ENCODE assay signal across 7 cellular contexts in genomic region chr1:203342192-203342940, GRCh38. TPM values are rescaled to one million over a fixed set of nuclear protein-coding genes. Genes with fewer than 3 reads are reported as not detected.
DNase-seq lines count a peak whose midpoint lies in the region; ATAC-seq, FAIRE-seq and TF ChIP-seq lines count a peak whose summit lies in the region.

No MANE protein-coding gene starts in this region.

- peak; percentile 77 for ATAC-seq in GM12878

- H3K4me3 ChIP-seq in LNCaP clone FGC (ENCODE audit: low read depth, low read length) (no peak overlapping the region), SU-DHL-6 (ENCODE audit: insufficient read depth, low read length, poor library complexity, severe bottlenecking) (no peak overlapping the region), GM12878 (no peak overlapping the region)

- H3K9ac ChIP-seq in SU-DHL-6 (ENCODE audit: low read length) (0 out of 2 replicates have a peak overlapping the region, but pooled peaks have one; percentile 26), GM12878 (ENCODE audit: control insufficient read depth, insufficient read depth, low read length) (no peak overlapping the region)

- H4K20me1 ChIP-seq in SU-DHL-6 (ENCODE audit: low read depth, low read length) (no peaks in the 10 kb centered on the region), GM12878 (ENCODE audit: control insufficient read depth, insufficient read depth) (no peaks in the 10 kb centered on the region)

- 0 out of 2 replicates have a peak, but pooled peaks cover 5% of the 10 kb centered on the region for H3F3A ChIP-seq in SU-DHL-6 (ENCODE audit: insufficient read depth)

- no peaks in the 10 kb centered on the region for H3K4me1 ChIP-seq in GM12878 (ENCODE audit: control insufficient read depth, insufficient read depth, low read length)

- RAD21 ChIA-PET in GM12878 (lab: Charles Lee; ENCODE audit: unreplicated experiment) = interaction anchor here (0.7 to 15.9 kb wide), 15 partner anchors 17 to 148 kb away, joined by 3 to 501 read pairs (median 8); no protein-coding TSS in a partner anchor

- in situ Hi-C loops in GM12878 (cut with MboI) = loop anchor here (5.0 kb wide), 2 partner anchors 100 to 145 kb away; no protein-coding TSS in a partner anchor

- H2AFZ ChIP-seq in SU-DHL-6 (ENCODE audit: low read depth, low read length, severe bottlenecking) (no peak overlapping the region), GM12878 (ENCODE audit: control insufficient read depth, low read depth, low read length) (no peak overlapping the region)

- intact Hi-C loops in GM12878 (cut with micrococcal nuclease; ENCODE audit: unreplicated experiment) = no loop called here

- H3K27ac ChIP-seq in SU-DHL-6 (ENCODE audit: low read depth, low read length) = no peak overlapping the region
- no peak overlapping the region for H3K27ac ChIP-seq in GM12878 (ENCODE audit: control insufficient read depth, insufficient read depth)

- H3K79me2 ChIP-seq in SU-DHL-6 (ENCODE audit: insufficient read depth, low read length) (no peaks in the 10 kb centered on the region), GM12878 (ENCODE audit: control insufficient read depth, insufficient read depth, low read length) (no peaks in the 10 kb centered on the region)

- CTCF ChIA-PET in GM10248 (lab: Yijun Ruan, JAX) (interaction anchor here (0.7 to 25.7 kb wide), 31 partner anchors 9 to 360 kb away, joined by 3 to 690 read pairs (median 8); partner anchors contain the start of genes FMOD, OPTC and PRELP), GM12878 (lab: Yijun Ruan, JAX) (interaction anchor here (0.6 to 20.4 kb wide), 31 partner anchors 9 to 1069 kb away, joined by 3 to 854 read pairs (median 16); partner anchors contain the start of genes BTG2, FMOD, OPTC and PRELP)

- POLR2A ChIA-PET in GM10248 (lab: Yijun Ruan, JAX) (no interaction called here), GM12878 (lab: Charles Lee) (interaction anchor here (1.0 to 1.3 kb wide), 2 partner anchors 99 to 104 kb away, joined by 3 read pairs; no protein-coding TSS in a partner anchor)

- H3K27me3 ChIP-seq in SU-DHL-6 (ENCODE audit: low read length) (no peaks in the 10 kb centered on the region), GM12878 (replicated peaks in 1 of 2; ENCODE audit: control insufficient read depth in 2 of 2, insufficient read depth in 2 of 2, low read length in 1 of 2) (peaks cover 0 to 6% of the 10 kb centered on the region in 2 experiments; a peak in 1 of 4 replicates)

- no peak for TF ChIP-seq POLR2A in GM12878 (IDR thresholded peaks at IDR 0.05; ENCODE audit: low read depth, low read length)

- H3K4me2 ChIP-seq in SU-DHL-6 (ENCODE audit: low read depth, low read length, poor library complexity, severe bottlenecking) (no peak overlapping the region), GM12878 (ENCODE audit: control insufficient read depth, insufficient read depth) (no peak overlapping the region)

- peak; percentile 50 for TF ChIP-seq RAD21 in GM12878 (IDR thresholded peaks at IDR 0.05; ENCODE audit: insufficient read depth, low read depth, low read length)

- H3K9me3 ChIP-seq in SU-DHL-6 (ENCODE audit: insufficient read depth, low read length) (no peaks in the 10 kb centered on the region), GM12878 (replicated peaks; ENCODE audit: control insufficient read depth, insufficient read depth, low read length) (no peaks in the 10 kb centered on the region)

- WGBS in GM12878 (ENCODE audit: insufficient coverage, insufficient replicate concordance, low lambda C conversion rate, missing lambda C conversion rate) = 36% methylated on average over 22 of the region's 23 CpGs

- peak; percentile 90 for FAIRE-seq in GM12878 (lab: Jason Lieb, UNC)

- TF ChIP-seq CTCF in GM10248 (IDR thresholded peaks at IDR 0.05; ENCODE audit: control extremely low read depth, extremely low read depth, low read depth, missing control alignments) (peak; percentile 74), LNCaP clone FGC (IDR thresholded peaks at IDR 0.05; ENCODE audit: control insufficient read depth, extremely low read depth, insufficient read depth) (peak; percentile 80), SU-DHL-6 (IDR thresholded peaks at IDR 0.05; ENCODE audit: insufficient read depth, low read length, poor library complexity, severe bottlenecking) (peak; percentile 79), GM12878 (IDR thresholded peaks at IDR 0.05 in 2 of 3, conservative IDR thresholded peaks at IDR 0.05 in 1 of 3; ENCODE audit: control insufficient read depth in 2 of 3, extremely low read depth in 1 of 3, insufficient read depth in 1 of 3, low read depth in 3 of 3, low read length in 3 of 3) (peak; percentile 61 to 89 (median 87))

- H3K9me2 ChIP-seq in SU-DHL-6 (replicated peaks; ENCODE audit: insufficient read depth, low read length) = no peaks in the 10 kb centered on the region

- DNase-seq in GM10248 (ENCODE audit: extremely low spot score) (peak; percentile 74), LNCaP clone FGC (ENCODE audit: low read depth) (no peak), GM12878 (ENCODE audit: low read depth, low spot score) (no peak), islet precursor cell (peak; percentile 80), NCI-H2029 treated with DMSO at 0.1 percent for 48 hours (lab: John Stamatoyannopoulos, UW) (no peak)
- peak; percentile 73 for DNase-seq in stimulated activated CD8-positive, alpha-beta memory T cell treated with anti-CD3 and anti-CD28 coated beads, Interleukin-4, amount 100 ng/mL, for 48 hours

- no peak for TF ChIP-seq EP300 in GM12878 (IDR thresholded peaks at IDR 0.05; ENCODE audit: borderline replicate concordance in 1 of 2, control insufficient read depth in 1 of 2, low read depth in 2 of 2, low read length in 2 of 2)

- no peaks in the 10 kb centered on the region for H3K36me3 ChIP-seq in SU-DHL-6 (ENCODE audit: low read length)
- no peaks in the 10 kb centered on the region for H3K36me3 ChIP-seq in GM12878 (ENCODE audit: control insufficient read depth in 2 of 2, insufficient read depth in 2 of 2, low read length in 1 of 2)

- SMC1A ChIA-PET in GM12878 (lab: Charles Lee; ENCODE audit: uncharacterized antibody, unreplicated experiment) = interaction anchor here (0.6 to 15.1 kb wide), 25 partner anchors 8 to 419 kb away, joined by 3 to 508 read pairs (median 10); partner anchors contain the start of genes BTG2 and FMOD

- BruUV-seq in GM12878 (replicated peaks; lab: Mats Ljungman, UMichigan) = no TSS peak

TF ChIP-seq in GM12878, 131 proteins besides CTCF, POLR2A, EP300 and RAD21:
- no peak for TF ChIP-seq ZNF24 (IDR thresholded peaks at IDR 0.05)
- TF ChIP-seq SREBF2 (IDR thresholded peaks at IDR 0.05; ENCODE audit: low read length) = no peak
- peak; percentile 21; the same call in 1 of the 2 replicates for TF ChIP-seq SMC3 (IDR thresholded peaks at IDR 0.05; ENCODE audit: borderline replicate concordance, low read length)
- TF ChIP-seq SMAD5 (IDR thresholded peaks at IDR 0.05; ENCODE audit: low read depth) = no peak

RNA-seq across cellular contexts. Expression of gene FMOD, which starts 8.6 kb away (rescaled TPM):
- total RNA-seq in GM12878 (2013; cell fraction: nucleolus; rRNA removed) = 0.17 TPM in 1 of 2 replicates, not detected in the other
- not detected in 2 replicates for total RNA-seq in GM12878 (2014; rRNA removed)
- total RNA-seq in GM12878 (2014; rRNA removed; fragmentation: Illumina TruSeq; extraction: Trizol) = not detected in 2 replicates
- 0.19 and 0.26 TPM in 2 replicates for total RNA-seq in GM12878 (2021)
- polyA plus RNA-seq in GM12878 (2011; ENCODE audit: low read depth) = 0.08 TPM
- 0.11 and 0.27 TPM in 2 replicates for polyA plus RNA-seq in GM12878 (2011; rRNA removed)
- polyA plus RNA-seq in GM12878 (2011; cell fraction: cytosol; rRNA removed) = 0.13 and 0.15 TPM in 2 replicates
- 0.06 and 0.07 TPM in 2 replicates for polyA plus RNA-seq in GM12878 (2011; cell fraction: nucleus; rRNA removed)
- polyA plus RNA-seq in GM12878 (2012) = 0.07 TPM in 1 of 2 replicates, not detected in the other
- polyA plus RNA-seq in GM12878 (2014; fragmentation: Illumina TruSeq; extraction: Trizol) = 0.03 TPM in 1 of 2 replicates, not detected in the other
- not detected for polyA plus RNA-seq in GM12878 (2014; fragmentation: Nextera tagmentation; extraction: Ambion mirVana)
- not detected in 2 replicates for polyA plus RNA-seq in GM12878 (2014; rRNA removed)
- not detected for polyA plus RNA-seq in GM12878 (2016; fragmentation: Nextera tagmentation; extraction: Ambion mirVana)
- polyA minus RNA-seq in GM12878 (2011; rRNA and poly(A)+ RNA removed) = 0.10 TPM in 1 of 2 replicates, not detected in the other
- polyA minus RNA-seq in GM12878 (2011; cell fraction: cytosol; rRNA and poly(A)+ RNA removed) = not detected in 2 replicates
- polyA minus RNA-seq in GM12878 (2011; cell fraction: nucleus; rRNA and poly(A)+ RNA removed) = 0.12 TPM in 1 of 2 replicates, not detected in the other

RNA-seq across cellular contexts. Expression of gene BTG2, which starts 37.0 kb away (rescaled TPM):
- 76.6 and 80.8 TPM in 2 replicates for total RNA-seq in GM12878 (2013; cell fraction: nucleolus; rRNA removed)
- total RNA-seq in GM12878 (2014; rRNA removed) (127 and 144 TPM in 2 replicates), GM12878 (2014; rRNA removed; fragmentation: Illumina TruSeq; extraction: Trizol) (66.4 and 68.1 TPM in 2 replicates), GM12878 (2021) (109 TPM in 2 replicates)
- polyA plus RNA-seq in GM12878 (2011; ENCODE audit: low read depth) = 33.7 TPM
- polyA plus RNA-seq in GM12878 (2011; rRNA removed) (131 and 136 TPM in 2 replicates), GM12878 (2014; fragmentation: Illumina TruSeq; extraction: Trizol) (93.3 and 104 TPM in 2 replicates), GM12878 (2014; fragmentation: Nextera tagmentation; extraction: Ambion mirVana) (10 to 100 TPM; 23.3 to 37.2 TPM), GM12878 (2014; rRNA removed) (160 and 187 TPM in 2 replicates), GM12878 (2016; fragmentation: Nextera tagmentation; extraction: Ambion mirVana) (100 to 1,000 TPM in 1 of 2 experiments, 10 to 100 TPM in 1; 91.0 to 103 TPM)
- 145 and 154 TPM in 2 replicates for polyA plus RNA-seq in GM12878 (2011; cell fraction: cytosol; rRNA removed)
- polyA plus RNA-seq in GM12878 (2011; cell fraction: nucleus; rRNA removed) = 101 and 145 TPM in 2 replicates
- polyA plus RNA-seq in GM12878 (2012) = 41.9 and 88.4 TPM in 2 replicates
- 90.9 and 155 TPM in 2 replicates for polyA minus RNA-seq in GM12878 (2011; rRNA and poly(A)+ RNA removed)
- 84.2 and 93.8 TPM in 2 replicates for polyA minus RNA-seq in GM12878 (2011; cell fraction: cytosol; rRNA and poly(A)+ RNA removed)
- polyA minus RNA-seq in GM12878 (2011; cell fraction: nucleus; rRNA and poly(A)+ RNA removed) = 110 and 138 TPM in 2 replicates

Comparison
In these comparisons a context has a peak if more than half of its experiments do, and no peak if none do; other contexts are left out.
1. DNase-seq: peak in GM10248 (single experiment), islet precursor cell (single experiment) and stimulated activated CD8-positive, alpha-beta memory T cell treated with anti-CD3 and anti-CD28 coated beads, Interleukin-4, amount 100 ng/mL, for 48 hours (single experiment); none in LNCaP clone FGC (single experiment), GM12878 (single experiment) and NCI-H2029 treated with DMSO at 0.1 percent for 48 hours (single experiment).
2. Peak in every context shown above with its lines, with median percentiles within 50 percentile points of each other: CTCF ChIP-seq.